Comparison of ENCODE assay signal across 1 cellular context in the genomic region with DNA sequence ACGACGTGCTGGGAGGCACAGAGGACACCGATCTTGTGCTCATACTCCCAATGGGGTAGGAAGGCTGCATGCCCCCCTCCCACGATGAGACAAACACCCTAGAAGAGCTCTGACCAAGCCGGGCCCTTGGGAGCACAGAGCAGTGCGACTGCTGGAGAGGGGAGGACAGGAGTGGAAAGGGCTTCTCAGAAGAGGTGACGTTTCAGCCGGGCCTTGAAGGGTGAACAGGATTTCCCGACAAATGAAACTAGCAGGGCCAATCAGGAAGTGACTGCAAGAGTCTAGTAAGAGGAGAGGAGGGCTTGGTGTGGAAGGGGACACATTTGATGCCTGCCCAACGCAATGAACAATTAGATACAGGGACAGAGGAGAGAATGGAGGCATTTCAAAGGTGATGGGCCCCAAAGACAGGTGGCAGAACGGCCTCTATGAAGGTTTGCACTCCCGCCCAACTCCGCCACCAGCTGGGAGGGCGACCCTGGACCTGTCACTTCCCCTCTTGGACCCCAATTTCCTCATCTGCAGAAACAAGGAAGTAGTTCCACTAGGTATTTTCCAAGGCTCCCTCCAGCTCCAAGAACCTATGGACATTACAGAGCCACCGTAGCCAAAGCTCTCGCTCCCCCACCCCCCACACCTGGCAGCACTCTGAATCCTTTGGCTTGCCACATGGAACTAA.
TF ChIP-seq lines count a peak whose summit lies in the region.

No MANE protein-coding gene starts in this region.

TF ChIP-seq in K562, 482 proteins besides CTCF, POLR2A, EP300 and RAD21:
- no peak for TF ChIP-seq NR3C1 (CRISPR knock-in tag; IDR thresholded peaks at IDR 0.05)
- TF ChIP-seq SIN3A (IDR thresholded peaks at IDR 0.05; ENCODE audit: borderline replicate concordance in 2 of 2, control insufficient read depth in 1 of 2, low read depth in 2 of 2, low read length in 2 of 2), result peak in 1 of 2 experiments; percentile 47; a peak in 1 of 4 replicates
- peak; percentile 79 for TF ChIP-seq ZFP36 (IDR thresholded peaks at IDR 0.05; ENCODE audit: low read depth, low read length, partially characterized antibody)
- 0 out of 2 replicates have a peak, but pooled peaks have one; percentile 3 for TF ChIP-seq SPI1 (IDR thresholded peaks at IDR 0.05; ENCODE audit: borderline replicate concordance, low read depth, low read length)
